In the genomic region with DNA sequence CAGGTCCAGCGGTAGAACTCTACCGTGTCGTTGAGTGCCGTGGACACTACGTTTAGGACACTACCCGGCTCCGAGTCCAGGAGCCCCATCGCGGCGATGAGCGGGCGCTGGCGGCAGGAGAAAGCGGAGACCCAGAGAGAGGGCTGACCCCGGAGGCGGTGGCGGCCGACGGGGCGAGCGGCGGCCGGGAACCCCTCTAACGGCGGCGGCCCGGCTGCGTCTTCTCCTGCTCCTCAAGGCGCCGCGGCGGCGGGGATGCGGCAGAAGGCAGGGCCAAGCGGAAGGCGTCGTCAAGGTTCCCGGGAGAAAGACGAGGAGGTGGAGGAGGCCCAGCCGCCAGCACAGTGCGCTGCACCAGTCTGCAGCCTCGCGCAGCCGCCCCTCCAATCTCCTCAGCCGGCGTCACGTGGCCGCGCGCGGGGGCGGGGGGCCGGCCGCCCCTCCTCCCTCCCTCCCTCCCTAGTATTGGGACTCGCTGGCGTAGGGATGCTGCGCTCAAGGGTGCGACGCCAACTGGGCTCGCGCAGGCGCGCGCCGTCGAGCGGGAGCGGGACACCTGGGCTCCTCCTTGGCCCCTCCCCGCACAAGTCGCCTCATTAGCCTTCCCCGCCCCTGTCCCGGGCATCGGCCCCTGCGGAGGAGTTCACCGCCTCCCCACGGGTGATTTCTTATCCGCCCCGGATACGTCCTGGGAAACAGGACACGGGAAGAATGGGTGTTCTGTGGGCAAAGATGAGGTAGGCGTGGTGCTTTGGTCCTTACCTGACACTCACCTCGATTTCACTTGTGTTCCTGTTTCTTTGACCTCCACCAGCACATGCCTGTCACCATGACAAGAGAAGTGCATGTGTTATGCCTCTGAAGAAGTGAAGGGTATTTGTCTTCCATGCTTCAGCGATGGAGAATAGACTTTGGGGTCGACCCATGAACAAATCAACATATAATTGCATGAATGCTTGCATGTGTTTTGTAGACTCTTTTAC, we compare ENCODE assay signal across 8 cellular contexts. TPM values are rescaled to one million over a fixed set of nuclear protein-coding genes. Genes with fewer than 3 reads are reported as not detected.
DNase-seq lines count a peak whose midpoint lies in the region; ATAC-seq and TF ChIP-seq lines count a peak whose summit lies in the region.

A gene (minus strand): TSS at position 363 of the 983 bp plus-strand sequence. CDS start 274 bp downstream, at position 89.

- POLR2A ChIA-PET in SK-N-SH (lab: Yijun Ruan, JAX) = interaction anchor here (1.9 kb wide), 1 partner anchor 159 kb away, joined by 5 read pairs; a partner anchor contains a TSS

- intact Hi-C loops in left ventricle myocardium inferior (cut with micrococcal nuclease) (loop anchor here (10.0 kb wide), 1 partner anchor 147 kb away; no protein-coding TSS in a partner anchor), posterior cingulate gyrus (cut with DNase I) (loop anchor here (2.0 to 5.0 kb wide), 3 partner anchors 57 to 160 kb away; a partner anchor contains a TSS)

- H3K4me2 ChIP-seq in SK-N-SH = peak within 1 kb of the TSS; percentile 93

- no peak for TF ChIP-seq RAD21 in SK-N-SH (IDR thresholded peaks at IDR 0.05; ENCODE audit: low read length)

- H3K9ac ChIP-seq in SK-N-SH = peak within 1 kb of the TSS; percentile 72; the same call in 1 of the 2 replicates

- DNase-seq in AG10803 (ENCODE audit: low read depth) = peak; percentile 69
- peak; percentile 92 for DNase-seq in Jurkat, Clone E6-1 (ENCODE audit: low read depth, low spot score)
- peak; percentile 95 for DNase-seq in SK-N-SH
- DNase-seq in amniotic epithelial cell (ENCODE audit: low read depth) = peak; percentile 67
- DNase-seq in left ventricle myocardium inferior = peak; percentile 67
- peak; percentile 64 to 97 (median 85) for DNase-seq in posterior cingulate gyrus

- CTCF ChIA-PET in SK-N-SH (lab: Yijun Ruan, JAX) = interaction anchor here (0.7 to 2.2 kb wide), 7 partner anchors 11 to 158 kb away, joined by 3 to 10 read pairs (median 8); a partner anchor contains a TSS

- H3K9me3 ChIP-seq in SK-N-SH (no peaks in the 10 kb centered on the region), left ventricle myocardium inferior (replicated peaks) (no peaks in the 10 kb centered on the region)

- ATAC-seq in GM19463 (IDR thresholded peaks at IDR 0.05; ENCODE audit: unreplicated experiment) = peak; percentile 60

- H3K36me3 ChIP-seq in SK-N-SH (replicated peaks in 1 of 2; ENCODE audit: control insufficient read depth in 1 of 2, insufficient read depth in 2 of 2, low read length in 1 of 2) (peaks cover 0 to 2% of the 10 kb centered on the region in 2 experiments), left ventricle myocardium inferior (no peaks in the 10 kb centered on the region), urinary bladder (ENCODE audit: insufficient read depth) (no peaks in the 10 kb centered on the region)

- no peaks in the 10 kb centered on the region for H4K20me1 ChIP-seq in SK-N-SH (ENCODE audit: insufficient read depth)

- H3K27ac ChIP-seq in SK-N-SH (ENCODE audit: low read depth in 2 of 2, low read length in 1 of 2) (peak within 1 kb of the TSS; percentile 2 to 69; a peak in 2 of 4 replicates), left ventricle myocardium inferior (replicated peaks) (no peak within 1 kb of the TSS), urinary bladder (ENCODE audit: low read depth) (no peak within 1 kb of the TSS)

- peaks cover 27% of the 10 kb centered on the region for H3K79me2 ChIP-seq in SK-N-SH (ENCODE audit: insufficient read depth)

- peaks cover 16% of the 10 kb centered on the region for H3F3A ChIP-seq in SK-N-SH (replicated peaks; ENCODE audit: insufficient read depth)

- 7% methylated on average over 27 of the region's 84 CpGs for WGBS in SK-N-SH (ENCODE audit: low lambda C conversion rate)
- 1% methylated on average over 84 of the region's 84 CpGs for WGBS in urinary bladder

- TF ChIP-seq EP300 in SK-N-SH (IDR thresholded peaks at IDR 0.05; ENCODE audit: borderline replicate concordance in 1 of 2, low read depth in 1 of 2, low read length in 1 of 2) = peak in 1 of 2 experiments; percentile 17; a peak in 1 of 4 replicates

- TF ChIP-seq CTCF in AG10803 (conservative IDR thresholded peaks at IDR 0.05; ENCODE audit: low read length) (no peak), SK-N-SH (IDR thresholded peaks at IDR 0.05) (no peak), left ventricle myocardium inferior (IDR thresholded peaks at IDR 0.05; ENCODE audit: borderline replicate concordance) (no peak)

- no peaks in the 10 kb centered on the region for H3K27me3 ChIP-seq in SK-N-SH (ENCODE audit: insufficient read depth)
- H3K27me3 ChIP-seq in left ventricle myocardium inferior (ENCODE audit: low read depth) = peaks cover 77% of the 10 kb centered on the region

- H3K9me2 ChIP-seq in SK-N-SH = no peaks in the 10 kb centered on the region

- H2AFZ ChIP-seq in SK-N-SH (ENCODE audit: low read depth) = peak within 1 kb of the TSS; percentile 92

- H3K4me1 ChIP-seq in SK-N-SH (ENCODE audit: control insufficient read depth in 1 of 2, insufficient read depth in 2 of 2, low read depth in 1 of 2, low read length in 1 of 2) (peaks cover 4 to 17% of the 10 kb centered on the region in 2 experiments; a peak in 3 of 4 replicates), left ventricle myocardium inferior (peaks cover 21% of the 10 kb centered on the region), urinary bladder (ENCODE audit: insufficient read depth) (no peaks in the 10 kb centered on the region)

- peak within 1 kb of the TSS; percentile 79 for H3K4me3 ChIP-seq in AG10803 (ENCODE audit: low read length)
- peak within 1 kb of the TSS; percentile 82 for H3K4me3 ChIP-seq in Jurkat, Clone E6-1 (ENCODE audit: low read length)
- peak within 1 kb of the TSS; percentile 90 to 92 for H3K4me3 ChIP-seq in SK-N-SH (ENCODE audit: low read depth in 2 of 2, low read length in 1 of 2)
- H3K4me3 ChIP-seq in left ventricle myocardium inferior = peak within 1 kb of the TSS; percentile 73
- H3K4me3 ChIP-seq in urinary bladder (ENCODE audit: low read depth, low read length) = peak within 1 kb of the TSS; percentile 63

TF ChIP-seq in SK-N-SH, 30 proteins besides CTCF, POLR2A, EP300 and RAD21 (continues in another document):
- no peak for TF ChIP-seq EZH2phosphoT487 (IDR thresholded peaks at IDR 0.05; ENCODE audit: borderline replicate concordance, low read depth)
- no peak for TF ChIP-seq GABPA (IDR thresholded peaks at IDR 0.05; ENCODE audit: low read depth)
- no peak for TF ChIP-seq TCF12 (IDR thresholded peaks at IDR 0.05)
- no peak for TF ChIP-seq FOXJ3 (CRISPR knock-in tag; IDR thresholded peaks at IDR 0.05)
- peak; percentile 77; the same call in 1 of the 2 replicates for TF ChIP-seq TAF1 (IDR thresholded peaks at IDR 0.05; ENCODE audit: borderline replicate concordance, low read depth, low read length)
- TF ChIP-seq, protein P1, sequence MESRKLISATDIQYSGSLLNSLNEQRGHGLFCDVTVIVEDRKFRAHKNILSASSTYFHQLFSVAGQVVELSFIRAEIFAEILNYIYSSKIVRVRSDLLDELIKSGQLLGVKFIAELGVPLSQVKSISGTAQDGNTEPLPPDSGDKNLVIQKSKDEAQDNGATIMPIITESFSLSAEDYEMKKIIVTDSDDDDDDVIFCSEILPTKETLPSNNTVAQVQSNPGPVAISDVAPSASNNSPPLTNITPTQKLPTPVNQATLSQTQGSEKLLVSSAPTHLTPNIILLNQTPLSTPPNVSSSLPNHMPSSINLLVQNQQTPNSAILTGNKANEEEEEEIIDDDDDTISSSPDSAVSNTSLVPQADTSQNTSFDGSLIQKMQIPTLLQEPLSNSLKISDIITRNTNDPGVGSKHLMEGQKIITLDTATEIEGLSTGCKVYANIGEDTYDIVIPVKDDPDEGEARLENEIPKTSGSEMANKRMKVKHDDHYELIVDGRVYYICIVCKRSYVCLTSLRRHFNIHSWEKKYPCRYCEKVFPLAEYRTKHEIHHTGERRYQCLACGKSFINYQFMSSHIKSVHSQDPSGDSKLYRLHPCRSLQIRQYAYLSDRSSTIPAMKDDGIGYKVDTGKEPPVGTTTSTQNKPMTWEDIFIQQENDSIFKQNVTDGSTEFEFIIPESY (IDR thresholded peaks at IDR 0.05; ENCODE audit: borderline replicate concordance, low read depth) = no peak
- TF ChIP-seq, protein P2, sequence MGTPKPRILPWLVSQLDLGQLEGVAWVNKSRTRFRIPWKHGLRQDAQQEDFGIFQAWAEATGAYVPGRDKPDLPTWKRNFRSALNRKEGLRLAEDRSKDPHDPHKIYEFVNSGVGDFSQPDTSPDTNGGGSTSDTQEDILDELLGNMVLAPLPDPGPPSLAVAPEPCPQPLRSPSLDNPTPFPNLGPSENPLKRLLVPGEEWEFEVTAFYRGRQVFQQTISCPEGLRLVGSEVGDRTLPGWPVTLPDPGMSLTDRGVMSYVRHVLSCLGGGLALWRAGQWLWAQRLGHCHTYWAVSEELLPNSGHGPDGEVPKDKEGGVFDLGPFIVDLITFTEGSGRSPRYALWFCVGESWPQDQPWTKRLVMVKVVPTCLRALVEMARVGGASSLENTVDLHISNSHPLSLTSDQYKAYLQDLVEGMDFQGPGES (IDR thresholded peaks at IDR 0.05; ENCODE audit: low read depth, low read length) = no peak
- no peak for TF ChIP-seq NFIC (IDR thresholded peaks at IDR 0.05; ENCODE audit: borderline replicate concordance)
- TF ChIP-seq ELF1 (IDR thresholded peaks at IDR 0.05) = no peak
- no peak for TF ChIP-seq FOXM1 (IDR thresholded peaks at IDR 0.05; ENCODE audit: low read depth)
- peak; percentile 49; the same call in 1 of the 2 replicates for TF ChIP-seq YY1 (IDR thresholded peaks at IDR 0.05; ENCODE audit: low read depth)
- peak; percentile 77 for TF ChIP-seq NRF1 (IDR thresholded peaks at IDR 0.05; ENCODE audit: low read depth, low read length)
- TF ChIP-seq, protein P3, sequence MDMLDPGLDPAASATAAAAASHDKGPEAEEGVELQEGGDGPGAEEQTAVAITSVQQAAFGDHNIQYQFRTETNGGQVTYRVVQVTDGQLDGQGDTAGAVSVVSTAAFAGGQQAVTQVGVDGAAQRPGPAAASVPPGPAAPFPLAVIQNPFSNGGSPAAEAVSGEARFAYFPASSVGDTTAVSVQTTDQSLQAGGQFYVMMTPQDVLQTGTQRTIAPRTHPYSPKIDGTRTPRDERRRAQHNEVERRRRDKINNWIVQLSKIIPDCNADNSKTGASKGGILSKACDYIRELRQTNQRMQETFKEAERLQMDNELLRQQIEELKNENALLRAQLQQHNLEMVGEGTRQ (IDR thresholded peaks at IDR 0.05; ENCODE audit: borderline replicate concordance, low read depth, low read length) = peak; percentile 79
- no peak for TF ChIP-seq RFX5 (IDR thresholded peaks at IDR 0.05; ENCODE audit: low read length)

RNA-seq across cellular contexts. Expression of the gene that starts here (rescaled TPM):
- 14.1 TPM for polyA plus RNA-seq in Jurkat, Clone E6-1 (2012; ENCODE audit: insufficient read depth, insufficient read length)
- 1.6 and 1.9 TPM in 2 replicates for polyA plus RNA-seq in SK-N-SH (2012; rRNA removed)
- 3.3 and 3.8 TPM in 2 replicates for polyA plus RNA-seq in SK-N-SH (2012; cell fraction: cytosol; rRNA removed)
- 0.89 and 2.0 TPM in 2 replicates for polyA plus RNA-seq in SK-N-SH (2012; cell fraction: nucleus; rRNA removed)
- 0.19 TPM for total RNA-seq in left ventricle myocardium inferior
- total RNA-seq in urinary bladder = 9.3 TPM
- polyA plus RNA-seq in urinary bladder = 3.2 TPM

Comparison
In these comparisons a context has a peak if more than half of its experiments do, and no peak if none do; other contexts are left out.
1. Peak in DNase-seq and H3K4me3 ChIP-seq in left ventricle myocardium inferior; RNA of the gene not detected or under 1 TPM.
2. H3K27ac ChIP-seq: peak in SK-N-SH (2 of 2); none in left ventricle myocardium inferior (single experiment) and urinary bladder (single experiment).
3. Peak in every context shown above with its lines, with median percentiles within 50 percentile points of each other: DNase-seq and H3K4me3 ChIP-seq.